In genomic region chr9:68907910-68908309, GRCh38 we compare ENCODE assay signal across 8 cellular contexts.
"Had no signal": no experiment of that assay in that cellular context is flagged by ENCODE, and none has a peak within 500 bp of the region (broad histone marks: within the 10 kb centered on the region; RNA-seq: fewer than 3 reads in every experiment).

No MANE protein-coding gene starts in this region.

- H3K27ac ChIP-seq: GM23248, HL-60 had no signal

- H3K4me3 ChIP-seq: GM23248, HAP-1 had no signal

- H2AFZ ChIP-seq: GM23248 had no signal

- H3K4me1 ChIP-seq: HAP-1 had no signal

- H3K9me3 ChIP-seq: HAP-1 had no signal

- H3K36me3 ChIP-seq: HAP-1 had no signal

- H3K9ac ChIP-seq: GM23248 had no signal

- DNase-seq: GM23248, GOT3, H7, HFFc6 had no signal

- ATAC-seq: HCT116, HepG2 had no signal
